14 cellular contexts compared by ENCODE assay signal in genomic region chr12:89395712-89396111, GRCh38.
"Had no signal": no experiment of that assay in that cellular context is flagged by ENCODE, and none has a peak within 500 bp of the region (broad histone marks: within the 10 kb centered on the region; RNA-seq: fewer than 3 reads in every experiment).

No MANE protein-coding gene starts in this region.

- H3K9me3 ChIP-seq: heart left ventricle, ovary, right atrium auricular region had no signal

- H3K36me3 Mint-ChIP-seq: naive B cell, neural progenitor cell had no signal

- H3K4me2 ChIP-seq: neural progenitor cell had no signal

- ATAC-seq: heart left ventricle had no signal

- H3K27ac Mint-ChIP-seq: dendritic cell treated with granulocyte-macrophage colony-stimulating factor and Interleukin-4, amounts not matched to agents 40 ng/mL and 50 ng/mL, for 4 days; neural progenitor cell had no signal

- H3K27ac ChIP-seq: heart left ventricle, neural progenitor cell, ovary had no signal

- H3K9me3 Mint-ChIP-seq: dendritic cell treated with granulocyte-macrophage colony-stimulating factor and Interleukin-4, amounts not matched to agents 40 ng/mL and 50 ng/mL, for 4 days; naive B cell had no signal

- DNase-seq: heart left ventricle; hippocampal formation; kidney glomerular epithelial cell; mesendoderm; naive B cell; nucleus accumbens; ovary; small intestine; stimulated activated CD4-positive, alpha-beta T cell treated with anti-CD3 and anti-CD28 coated beads, Interleukin-12 subunit alpha, Interleukin-12 subunit beta, amount 100 ng/mL, for 4 hours; stimulated activated naive CD4-positive, alpha-beta T cell treated with Interleukin-2 at 50 U/mL for 16 hours; trophoblast cell had no signal

- H3K27me3 Mint-ChIP-seq: dendritic cell treated with granulocyte-macrophage colony-stimulating factor and Interleukin-4, amounts not matched to agents 40 ng/mL and 50 ng/mL, for 4 days; naive B cell had no signal

- H3K4me3 Mint-ChIP-seq: dendritic cell treated with granulocyte-macrophage colony-stimulating factor and Interleukin-4, amounts not matched to agents 40 ng/mL and 50 ng/mL, for 4 days; naive B cell; neural progenitor cell had no signal

- H3K27me3 ChIP-seq: heart left ventricle, neural progenitor cell, ovary, right atrium auricular region had no signal

- H2AFZ ChIP-seq: neural progenitor cell had no signal

- H3K4me1 ChIP-seq: neural progenitor cell had no signal

- H3K9ac ChIP-seq: neural progenitor cell had no signal
